ENCODE assay signal across 25 cellular contexts in genomic region chr9:100488171-100488570, GRCh38. TPM values are rescaled to one million over a fixed set of nuclear protein-coding genes. Genes with fewer than 3 reads are reported as not detected.
DNase-seq lines count a peak whose midpoint lies in the region; ATAC-seq, FAIRE-seq and TF ChIP-seq lines count a peak whose summit lies in the region.
"Had no signal": no experiment of that assay in that cellular context is flagged by ENCODE, and none has a peak within 500 bp of the region (broad histone marks: within the 10 kb centered on the region; RNA-seq: fewer than 3 reads in every experiment).

No MANE protein-coding gene starts in this region.

- DNase-seq in HepG2 (ENCODE audit: low spot score) (no peak), right lobe of liver (no peak), frontal cortex (ENCODE audit: low spot score in 2 of 2) (no peak), OCI-M2 (lab: John Stamatoyannopoulos, UW; ENCODE audit: unreplicated experiment) (no peak)
- no peak for DNase-seq in T-helper 2 cell treated with Interferon-gamma antibody and Interleukin-4, amounts not matched to agents 5 μg/mL and 100 μg/mL, for 36 hours (ENCODE audit: low spot score)
- DNase-seq: ACHN; AML-193; BE2C; CD4-positive, alpha-beta T cell; CD8-positive, alpha-beta memory T cell; DMS 273 treated with DMSO at 0.1 percent for 48 hours; DMS79; EL; GF-D8; HFFc6 had no signal

- POLR2A ChIA-PET in HepG2 (lab: Yijun Ruan, JAX), result no interaction called here

- H3K4me3 Mint-ChIP-seq in T-helper 2 cell treated with Interferon-gamma antibody and Interleukin-4, amounts not matched to agents 5 μg/mL and 100 μg/mL, for 36 hours, result no peak overlapping the region
- H3K4me3 Mint-ChIP-seq: CD14-positive monocyte; CD4-positive, alpha-beta T cell; CD8-positive, alpha-beta memory T cell; GM23338; HFFc6 had no signal

- BruUV-seq in HepG2 (replicated peaks; lab: Mats Ljungman, UMichigan), result no TSS peak

- TF ChIP-seq EP300 in HepG2 (IDR thresholded peaks at IDR 0.05; ENCODE audit: low read depth in 2 of 2, low read length in 2 of 2) (no peak), HepG2 (CRISPR knock-in tag; IDR thresholded peaks at IDR 0.05; ENCODE audit: borderline replicate concordance) (no peak)

- TF ChIP-seq RAD21 in HepG2 (CRISPR knock-in tag; IDR thresholded peaks at IDR 0.05), result no peak

- H3K4me3 ChIP-seq in HepG2 (replicated peaks in 1 of 3; ENCODE audit: insufficient read depth in 1 of 3, low read depth in 2 of 3, low read length in 3 of 3), result no peak overlapping the region
- H3K4me3 ChIP-seq in right lobe of liver, result no peak overlapping the region
- no peak overlapping the region for H3K4me3 ChIP-seq in KMS-11 (IDR thresholded peaks at IDR 0.05; ENCODE audit: insufficient read depth, low read depth, low read length)
- H3K4me3 ChIP-seq: BLaER1 treated with 17β-estradiol and CSF1 and Interleukin-3, amounts not matched to agents 10 nM and 100 nM; GM23338; HAP-1 had no signal

- H3K4me1 ChIP-seq in HepG2 (ENCODE audit: insufficient read depth, low read length) (peaks cover 10% of the 10 kb centered on the region), right lobe of liver (no peaks in the 10 kb centered on the region), KMS-11 (ENCODE audit: low read depth, poor library complexity, severe bottlenecking) (peaks cover 28% of the 10 kb centered on the region)
- H3K4me1 ChIP-seq: BE2C had no signal

- no peaks in the 10 kb centered on the region for H3K79me2 ChIP-seq in HepG2 (ENCODE audit: insufficient read depth, low read length)
- H3K79me2 ChIP-seq in KMS-11 (ENCODE audit: insufficient read depth, low read depth), result no peaks in the 10 kb centered on the region

- WGBS in HepG2 (ENCODE audit: low lambda C conversion rate), result 78% methylated on average over 2 of the region's 2 CpGs
- 88% methylated on average over 2 of the region's 2 CpGs for WGBS in right lobe of liver (ENCODE audit: insufficient coverage, low coverage, low lambda C conversion rate, missing lambda C conversion rate)

- H3K9me3 ChIP-seq in HepG2 (ENCODE audit: low read length) (no peaks in the 10 kb centered on the region), right lobe of liver (no peaks in the 10 kb centered on the region)
- H3K9me3 ChIP-seq: BE2C, HAP-1 had no signal

- CTCF ChIA-PET in HepG2 (lab: Yijun Ruan, JAX; ENCODE audit: low intra/inter-chr PET ratio, low total read pairs), result no interaction called here

- TF ChIP-seq CTCF in HepG2 (CRISPR knock-in tag; IDR thresholded peaks at IDR 0.05) (no peak), right lobe of liver (IDR thresholded peaks at IDR 0.05) (no peak), KMS-11 (conservative IDR thresholded peaks at IDR 0.05; ENCODE audit: low read depth, low read length) (no peak)

- no peak overlapping the region for H3K27ac ChIP-seq in HepG2 (ENCODE audit: extremely low read length, insufficient read depth, low read length)
- no peak overlapping the region for H3K27ac ChIP-seq in right lobe of liver
- H3K27ac ChIP-seq in KMS-11, result no peak overlapping the region
- H3K27ac ChIP-seq: 22Rv1; BLaER1 treated with 17β-estradiol and CSF1 and Interleukin-3, amounts not matched to agents 10 nM and 100 nM had no signal

- no peak overlapping the region for H2AFZ ChIP-seq in HepG2 (ENCODE audit: low read length)
- no peak overlapping the region for H2AFZ ChIP-seq in KMS-11 (ENCODE audit: low read depth)
- H2AFZ ChIP-seq: GM23338 had no signal

- H3K27me3 ChIP-seq in HepG2 (ENCODE audit: control insufficient read depth in 1 of 2, insufficient read depth in 2 of 2, low read length in 2 of 2), result no peaks in the 10 kb centered on the region
- H3K27me3 ChIP-seq in right lobe of liver, result no peaks in the 10 kb centered on the region
- no peaks in the 10 kb centered on the region for H3K27me3 ChIP-seq in KMS-11 (ENCODE audit: insufficient read depth, low read depth)
- H3K27me3 ChIP-seq: BE2C; BLaER1 treated with 17β-estradiol and CSF1 and Interleukin-3, amounts not matched to agents 10 nM and 100 nM had no signal

- H3K4me2 ChIP-seq in HepG2 (ENCODE audit: low read depth, low read length) (no peak overlapping the region), KMS-11 (0 out of 2 replicates have a peak overlapping the region, but pooled peaks have one; percentile 10)
- H3K4me2 ChIP-seq: BLaER1 treated with 17β-estradiol and CSF1 and Interleukin-3, amounts not matched to agents 10 nM and 100 nM; GM23338 had no signal

- intact Hi-C loops in HepG2 (cut with micrococcal nuclease; ENCODE audit: unreplicated experiment) (no loop called here), right lobe of liver (cut with DNase I) (no loop called here)

- H3K36me3 ChIP-seq in HepG2 (replicated peaks in 1 of 2; ENCODE audit: control insufficient read depth in 1 of 2, insufficient read depth in 2 of 2, low read length in 2 of 2) (no peaks in the 10 kb centered on the region), right lobe of liver (no peaks in the 10 kb centered on the region), KMS-11 (ENCODE audit: insufficient read depth) (no peaks in the 10 kb centered on the region)
- H3K36me3 ChIP-seq: BE2C, HAP-1 had no signal

- ATAC-seq in HepG2 (no peak), right lobe of liver (no peak)
- ATAC-seq: GM23338 had no signal

- FAIRE-seq in HepG2 (lab: Jason Lieb, UNC) (no peak), frontal cortex (lab: Jason Lieb, UNC) (peak; percentile 45)
- FAIRE-seq: A204.1, D721Med, GM12891, GM18507 had no signal

- no peaks in the 10 kb centered on the region for H3K9me3 Mint-ChIP-seq in T-helper 2 cell treated with Interferon-gamma antibody and Interleukin-4, amounts not matched to agents 5 μg/mL and 100 μg/mL, for 36 hours
- H3K9me3 Mint-ChIP-seq: CD14-positive monocyte; CD4-positive, alpha-beta T cell; CD8-positive, alpha-beta memory T cell; GM23338; HFFc6 had no signal

- in situ Hi-C loops in HepG2 (cut with HindIII; ENCODE audit: extremely low pct_ligation_motif_present, low pct_unique_long_range_greater_than_20kb), result no loop called here

- TF ChIP-seq POLR2A in HepG2 (IDR thresholded peaks at IDR 0.05; ENCODE audit: insufficient read depth in 1 of 2, low read depth in 2 of 2, low read length in 2 of 2) (no peak), right lobe of liver (IDR thresholded peaks at IDR 0.05) (no peak)

- no peaks in the 10 kb centered on the region for H3K4me1 Mint-ChIP-seq in T-helper 2 cell treated with Interferon-gamma antibody and Interleukin-4, amounts not matched to agents 5 μg/mL and 100 μg/mL, for 36 hours (ENCODE audit: low read depth)
- H3K4me1 Mint-ChIP-seq: CD14-positive monocyte; CD8-positive, alpha-beta memory T cell had no signal

- no peak overlapping the region for H3K9ac ChIP-seq in HepG2 (ENCODE audit: insufficient read depth, low read depth, low read length)
- H3K9ac ChIP-seq in KMS-11, result no peak overlapping the region
- H3K9ac ChIP-seq: BLaER1 treated with 17β-estradiol and CSF1 and Interleukin-3, amounts not matched to agents 10 nM and 100 nM had no signal

- no peaks in the 10 kb centered on the region for H4K20me1 ChIP-seq in HepG2 (ENCODE audit: insufficient read depth, low read length)
- H4K20me1 ChIP-seq in KMS-11 (ENCODE audit: insufficient read depth), result no peaks in the 10 kb centered on the region
- H4K20me1 ChIP-seq: BLaER1 treated with 17β-estradiol and CSF1 and Interleukin-3, amounts not matched to agents 10 nM and 100 nM had no signal

- H3K27me3 Mint-ChIP-seq in T-helper 2 cell treated with Interferon-gamma antibody and Interleukin-4, amounts not matched to agents 5 μg/mL and 100 μg/mL, for 36 hours (ENCODE audit: low read depth), result peaks cover 12% of the 10 kb centered on the region

- no peaks in the 10 kb centered on the region for H3K36me3 Mint-ChIP-seq in T-helper 2 cell treated with Interferon-gamma antibody and Interleukin-4, amounts not matched to agents 5 μg/mL and 100 μg/mL, for 36 hours (ENCODE audit: low read depth)
- H3K36me3 Mint-ChIP-seq: CD14-positive monocyte had no signal

- no peak overlapping the region for H3K27ac Mint-ChIP-seq in T-helper 2 cell treated with Interferon-gamma antibody and Interleukin-4, amounts not matched to agents 5 μg/mL and 100 μg/mL, for 36 hours
- H3K27ac Mint-ChIP-seq: CD14-positive monocyte; CD4-positive, alpha-beta T cell; CD8-positive, alpha-beta memory T cell; GM23338; HFFc6 had no signal

TF ChIP-seq in HepG2, 621 proteins besides CTCF, POLR2A, EP300 and RAD21:
- TF ChIP-seq GATAD1 (CRISPR knock-in tag; IDR thresholded peaks at IDR 0.05) (no peak), CBX1 (IDR thresholded peaks at IDR 0.05; ENCODE audit: low read depth) (no peak), MAFF (IDR thresholded peaks at IDR 0.05; ENCODE audit: low read depth, low read length) (peak; percentile 63), MAFK (conservative IDR thresholded peaks at IDR 0.05 in 1 of 2, IDR thresholded peaks at IDR 0.05 in 1 of 2; ENCODE audit: low read length in 2 of 2) (peak; percentile 61 to 82), SRY (CRISPR knock-in tag; IDR thresholded peaks at IDR 0.05) (no peak)
TF ChIP-seq in HepG2: peak in this region for 2.

RNA-seq across cellular contexts. Expression of gene TMEFF1, which starts 15.2 kb away (rescaled TPM):
- total RNA-seq in HepG2 (2016; rRNA removed; fragmentation: Illumina TruSeq; extraction: Trizol), result 1.3 and 1.9 TPM in 2 replicates
- total RNA-seq in HepG2 (2016; cell fraction: cytosol; rRNA removed; fragmentation: Illumina TruSeq; extraction: Trizol; ENCODE audit: low read depth), result 0.62 and 1.0 TPM in 2 replicates
- total RNA-seq in HepG2 (2016; cell fraction: insoluble cytoplasmic fraction; rRNA removed; fragmentation: Illumina TruSeq; extraction: Trizol), result 1.7 and 2.0 TPM in 2 replicates
- total RNA-seq in HepG2 (2016; cell fraction: membrane; rRNA removed; fragmentation: Illumina TruSeq; extraction: Trizol), result 1.5 and 1.8 TPM in 2 replicates
- 0.99 and 1.3 TPM in 2 replicates for total RNA-seq in HepG2 (2016; cell fraction: nucleus; rRNA removed; fragmentation: Illumina TruSeq; extraction: Trizol)
- polyA plus RNA-seq in HepG2 (2011; rRNA removed), result 0.87 and 1.1 TPM in 2 replicates
- 0.75 and 2.2 TPM in 2 replicates for polyA plus RNA-seq in HepG2 (2011; cell fraction: cytosol; rRNA removed)
- polyA plus RNA-seq in HepG2 (2011; cell fraction: nucleus; rRNA removed), result 0.47 and 1.4 TPM in 2 replicates
- 0.43 and 1.2 TPM in 2 replicates for polyA plus RNA-seq in HepG2 (2012)
- polyA plus RNA-seq in HepG2 (2016; cell fraction: cytosol; fragmentation: Illumina TruSeq; extraction: Trizol; ENCODE audit: low read depth), result 0.35 and 0.36 TPM in 2 replicates
- 0.38 and 1.4 TPM in 2 replicates for polyA plus RNA-seq in HepG2 (2016; cell fraction: insoluble cytoplasmic fraction; fragmentation: Illumina TruSeq; extraction: Trizol; ENCODE audit: low read depth)
- polyA plus RNA-seq in HepG2 (2016; cell fraction: membrane; fragmentation: Illumina TruSeq; extraction: Trizol; ENCODE audit: low read depth), result 0.78 and 1.4 TPM in 2 replicates
- polyA plus RNA-seq in HepG2 (2016; cell fraction: nucleus; fragmentation: Illumina TruSeq; extraction: Trizol; ENCODE audit: insufficient read depth, low read depth), result 2.2 and 2.9 TPM in 2 replicates
- polyA minus RNA-seq in HepG2 (2011; rRNA and poly(A)+ RNA removed; ENCODE audit: low replicate concordance), result 0.32 TPM in 1 of 2 replicates, not detected in the other
- polyA minus RNA-seq in HepG2 (2011; cell fraction: cytosol; rRNA and poly(A)+ RNA removed), result 1.8 and 2.4 TPM in 2 replicates
- polyA minus RNA-seq in HepG2 (2011; cell fraction: nucleus; rRNA and poly(A)+ RNA removed), result 1.5 and 2.5 TPM in 2 replicates
- total RNA-seq in right lobe of liver, result under 1 TPM in 2 of 6 experiments, not detected in 4; 0.09 to 0.24 TPM
- total RNA-seq in frontal cortex, result 53.0 TPM
- total RNA-seq: CD4-positive, alpha-beta T cell had no signal
- polyA plus RNA-seq: CD14-positive monocyte; CD8-positive, alpha-beta memory T cell had no signal

Comparison
In these comparisons a context has a peak if more than half of its experiments do, and no peak if none do; other contexts are left out.
1. RNA of gene TMEFF1, which starts 15.2 kb away (total RNA-seq): 53.0 TPM in frontal cortex (single experiment); 0.62 to 2.0 TPM in HepG2 and 0.09 to 0.24 TPM in right lobe of liver; every median in the first group is over 10 times any median in the second.